ENCODE assay signal across 8 cellular contexts in genomic region chr1:1058921-1059493, GRCh38. TPM values are rescaled to one million over a fixed set of nuclear protein-coding genes. Genes with fewer than 3 reads are reported as not detected.
DNase-seq lines count a peak whose midpoint lies in the region; ATAC-seq and TF ChIP-seq lines count a peak whose summit lies in the region.

No MANE protein-coding gene starts in this region.

- TF ChIP-seq CTCF in WI38 (IDR thresholded peaks at IDR 0.05; ENCODE audit: low read depth, low read length) (no peak), gastroesophageal sphincter (IDR thresholded peaks at IDR 0.05) (peak in 1 of 4 experiments; percentile 56)

- peak; percentile 33 for ATAC-seq in GM21390 (IDR thresholded peaks at IDR 0.05; ENCODE audit: unreplicated experiment)
- peak; percentile 22 for ATAC-seq in gastroesophageal sphincter
- peak; percentile 7 for ATAC-seq in sciatic nerve

- no peak for TF ChIP-seq EP300 in gastroesophageal sphincter (IDR thresholded peaks at IDR 0.05)

- no peak for TF ChIP-seq POLR2A in gastroesophageal sphincter (IDR thresholded peaks at IDR 0.05)

- peak overlapping the region; percentile 68 for H3K4me3 ChIP-seq in WI38 (ENCODE audit: low read depth, low read length)
- H3K4me3 ChIP-seq in gastroesophageal sphincter, result peak overlapping the region; percentile 36 to 59

- H3K4me1 ChIP-seq in gastroesophageal sphincter, result peaks cover 0 to 42% (median 14%) of the 10 kb centered on the region in 3 donors

- DNase-seq in ELR (ENCODE audit: low read depth) (peak; percentile 48), HS-27A (ENCODE audit: low read depth) (peak; percentile 9), sciatic nerve (ENCODE audit: low spot score) (no peak), A172 (ENCODE audit: low spot score) (no peak)
- DNase-seq in effector CD4-positive, alpha-beta T cell, result no peak

- H3K9me3 ChIP-seq in gastroesophageal sphincter, result no peaks in the 10 kb centered on the region

- WGBS in gastroesophageal sphincter (ENCODE audit: low coverage in 1 of 2), 2 donors, result 0 to 4% methylated on average over 2 to 16 of the region's 48 CpGs

- peaks cover 0 to 16% of the 10 kb centered on the region in 2 donors for H3K36me3 ChIP-seq in gastroesophageal sphincter

- peaks cover 82% of the 10 kb centered on the region for H3K27me3 ChIP-seq in gastroesophageal sphincter

- H3K27ac ChIP-seq in gastroesophageal sphincter, result no peak overlapping the region

- intact Hi-C loops in sciatic nerve (cut with DNase I), result no loop called here

RNA-seq across cellular contexts. Expression of gene RNF223, which starts 15.1 kb away (rescaled TPM):
- 1 to 10 TPM in 1 of 4 donors, not detected in 3; 1.1 TPM for total RNA-seq in gastroesophageal sphincter
- not detected for total RNA-seq in sciatic nerve
- not detected in 2 replicates for total RNA-seq in A172 (2014; rRNA removed; shearing (Covaris generic))

RNA-seq across cellular contexts. Expression of gene AGRN, which starts 39.1 kb away (rescaled TPM):
- 10 to 100 TPM; 18.0 to 33.6 (median 23.5) TPM for total RNA-seq in gastroesophageal sphincter
- 22.0 TPM for total RNA-seq in sciatic nerve
- total RNA-seq in A172 (2014; rRNA removed; shearing (Covaris generic)), result 107 and 115 TPM in 2 replicates

RNA-seq across cellular contexts. Expression of gene ISG15, which starts 45.7 kb away (rescaled TPM):
- total RNA-seq in gastroesophageal sphincter, result 10 to 100 TPM; 26.9 to 56.2 (median 45.9) TPM
- 18.8 TPM for total RNA-seq in sciatic nerve
- total RNA-seq in A172 (2014; rRNA removed; shearing (Covaris generic)), result 63.5 and 100.0 TPM in 2 replicates

RNA-seq across cellular contexts. Expression of gene C1orf159, which starts 56.9 kb away (rescaled TPM):
- 10 to 100 TPM in 2 of 4 donors, 1 to 10 TPM in 2; 6.3 to 15.3 (median 9.9) TPM for total RNA-seq in gastroesophageal sphincter
- 12.0 TPM for total RNA-seq in sciatic nerve
- 8.2 and 10.0 TPM in 2 replicates for total RNA-seq in A172 (2014; rRNA removed; shearing (Covaris generic))

RNA-seq across cellular contexts. Expression of gene HES4, which starts 59.1 kb away (rescaled TPM):
- 10 to 100 TPM; 33.6 to 77.6 (median 48.4) TPM for total RNA-seq in gastroesophageal sphincter
- total RNA-seq in sciatic nerve, result 30.5 TPM
- 10.0 and 20.7 TPM in 2 replicates for total RNA-seq in A172 (2014; rRNA removed; shearing (Covaris generic))

Comparison
In these comparisons a context has a peak if more than half of its experiments do, and no peak if none do; other contexts are left out.
1. DNase-seq: peak in ELR (single experiment) and HS-27A (single experiment); none in sciatic nerve (single experiment), effector CD4-positive, alpha-beta T cell (single experiment) and A172 (single experiment).
2. Peak in every context shown above with its lines, with median percentiles within 50 percentile points of each other: ATAC-seq.